23 cellular contexts compared by ENCODE assay signal in the genomic region with DNA sequence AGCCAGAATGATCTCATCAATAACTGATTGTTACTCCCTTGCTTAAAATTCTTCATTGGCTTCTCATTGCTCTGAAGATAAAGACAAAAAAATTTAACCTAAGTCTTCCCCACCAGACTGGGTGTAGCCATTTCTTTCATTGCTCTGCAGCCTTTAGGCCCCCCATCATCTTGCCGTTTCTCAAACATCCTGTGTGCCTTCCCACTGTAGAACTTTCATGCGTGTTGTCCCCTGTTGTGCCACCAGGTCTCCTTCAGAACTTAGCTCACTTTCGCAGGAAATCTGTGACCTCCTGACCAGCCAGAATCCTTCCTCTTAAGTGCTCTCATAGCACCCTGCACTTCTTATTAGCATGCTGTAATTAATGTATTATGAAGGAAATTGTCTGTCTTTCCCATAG.
"Had no signal": no experiment of that assay in that cellular context is flagged by ENCODE, and none has a peak within 500 bp of the region (broad histone marks: within the 10 kb centered on the region; RNA-seq: fewer than 3 reads in every experiment).

No MANE protein-coding gene starts in this region.

- ATAC-seq: body of pancreas, K562, PC-3 had no signal

- H3K27me3 ChIP-seq: ascending aorta, body of pancreas, SJSA1 had no signal

- H3K4me3 ChIP-seq: ascending aorta, body of pancreas, K562, SJSA1 had no signal

- H3K9me3 Mint-ChIP-seq: activated B cell treated with CpG ODN at 0.5 μM for 24 hours; activated CD4-positive, alpha-beta T cell treated with anti-CD3 and anti-CD28 coated beads, Interleukin-2, amount 10 ng/mL, durations not matched to agents 24 days and 14 days had no signal

- H3K36me3 ChIP-seq: ascending aorta, SJSA1 had no signal

- H3K9me3 ChIP-seq: ascending aorta, body of pancreas, SJSA1 had no signal

- H3K27ac Mint-ChIP-seq: activated B cell treated with CpG ODN at 0.5 μM for 24 hours; activated CD4-positive, alpha-beta T cell treated with anti-CD3 and anti-CD28 coated beads, Interleukin-2, amount 10 ng/mL, durations not matched to agents 24 days and 14 days had no signal

- DNase-seq: activated B cell treated with CpG ODN at 0.5 μM for 24 hours; activated CD4-positive, alpha-beta T cell treated with anti-CD3 and anti-CD28 coated beads for 1 hour; activated CD4-positive, alpha-beta T cell treated with anti-CD3 and anti-CD28 coated beads, Interleukin-2, amount 10 ng/mL, durations not matched to agents 24 days and 14 days; activated CD4-positive, alpha-beta T cell treated with anti-CD3 and anti-CD28 coated beads, Interleukin-2, amount 50 U/mL, for 48 hours; activated effector memory CD4-positive, alpha-beta T cell treated with Interleukin-2 at 50 U/mL for 16 hours; activated naive CD4-positive, alpha-beta T cell; amniotic stem cell; body of pancreas; central memory CD4-positive, alpha-beta T cell; Karpas-422; NCI-H1048; NCI-H146; NCI-H187 treated with DMSO at 0.1 percent for 48 hours; NCI-H2081 treated with DMSO at 0.1 percent for 48 hours; NCI-H446; NCI-H524; PC-3; SHP77; T-helper 2 cell; T1000 had no signal

- H3K4me3 Mint-ChIP-seq: activated B cell treated with CpG ODN at 0.5 μM for 24 hours; activated CD4-positive, alpha-beta T cell treated with anti-CD3 and anti-CD28 coated beads, Interleukin-2, amount 10 ng/mL, durations not matched to agents 24 days and 14 days had no signal

- H3K27me3 Mint-ChIP-seq: activated B cell treated with CpG ODN at 0.5 μM for 24 hours; activated CD4-positive, alpha-beta T cell treated with anti-CD3 and anti-CD28 coated beads, Interleukin-2, amount 10 ng/mL, durations not matched to agents 24 days and 14 days had no signal

- H3K27ac ChIP-seq: ascending aorta, body of pancreas, SJSA1 had no signal

- H3K4me1 ChIP-seq: SJSA1 had no signal
